ENCODE assay signal across 8 cellular contexts in the genomic region with DNA sequence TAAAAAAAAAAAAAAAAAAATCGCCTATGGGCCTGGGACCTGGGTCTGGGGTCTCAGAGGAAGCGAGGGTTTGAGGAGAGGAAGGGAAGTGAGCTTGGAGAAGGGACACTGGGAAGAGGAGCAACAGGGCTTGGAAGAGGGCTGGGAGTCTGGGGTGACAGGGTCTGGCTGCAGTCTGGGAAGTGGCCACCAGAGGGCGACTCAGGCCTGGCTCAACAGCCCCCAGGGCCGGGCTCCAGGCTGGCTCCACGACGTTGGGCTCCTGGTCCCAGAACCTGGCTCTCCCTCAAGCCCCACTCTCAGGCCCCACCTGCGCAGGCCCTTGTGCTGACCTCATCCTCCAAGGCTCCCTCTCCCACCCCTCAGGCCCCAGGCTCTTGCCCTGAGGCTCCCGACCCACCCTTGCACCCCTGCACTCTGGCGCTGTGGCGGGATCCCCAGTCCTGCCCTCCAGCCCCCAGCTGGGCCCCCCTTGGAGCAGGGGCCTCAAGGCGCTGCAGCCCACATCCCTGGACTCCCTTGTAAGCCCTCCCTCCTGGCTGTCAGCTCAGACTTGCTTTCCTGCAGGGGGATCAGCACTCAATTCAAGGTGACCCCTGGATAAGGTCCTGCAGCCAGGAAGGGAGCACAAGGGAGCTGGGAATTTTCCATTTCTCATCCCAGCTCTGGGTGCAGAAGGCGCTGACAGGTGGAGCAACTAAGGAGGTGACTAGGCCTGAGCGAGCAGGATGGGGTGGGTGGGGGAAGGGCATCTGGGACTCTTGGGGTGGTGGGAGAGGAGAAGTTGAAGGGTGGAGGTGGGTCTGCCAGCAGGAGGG. TPM values are rescaled to one million over a fixed set of nuclear protein-coding genes. Genes with fewer than 3 reads are reported as not detected.
DNase-seq lines count a peak whose midpoint lies in the region; ATAC-seq and TF ChIP-seq lines count a peak whose summit lies in the region.

No MANE protein-coding gene starts in this region.

- peaks cover 11 to 16% of the 10 kb centered on the region in 2 donors for H3K4me1 Mint-ChIP-seq in immature natural killer cell

- H3K36me3 ChIP-seq in brain microvascular endothelial cell (replicated peaks), result peaks cover 42% of the 10 kb centered on the region

- ATAC-seq in HG03469 (IDR thresholded peaks at IDR 0.05; ENCODE audit: unreplicated experiment), result no peak

- TF ChIP-seq CTCF in WI38 (IDR thresholded peaks at IDR 0.05; ENCODE audit: low read depth, low read length), result peak; percentile 78
- TF ChIP-seq CTCF in brain microvascular endothelial cell (IDR thresholded peaks at IDR 0.05; ENCODE audit: low read depth, low read length, missing control alignments), result peak; percentile 98

- no peak overlapping the region for H3K4me3 Mint-ChIP-seq in immature natural killer cell

- H3K27me3 ChIP-seq in brain microvascular endothelial cell (replicated peaks), result no peaks in the 10 kb centered on the region

- no peaks in the 10 kb centered on the region for H3K9me3 Mint-ChIP-seq in immature natural killer cell

- no peak overlapping the region for H3K4me3 ChIP-seq in WI38 (ENCODE audit: low read depth, low read length)
- no peak overlapping the region for H3K4me3 ChIP-seq in brain microvascular endothelial cell (ENCODE audit: low read depth, low read length)

- H3K27ac Mint-ChIP-seq in immature natural killer cell, result peak overlapping the region in 5 of 6 donors; percentile 7 to 55 (median 46)

- in situ Hi-C loops in brain microvascular endothelial cell (cut with HindIII; ENCODE audit: low pct_ligation_motif_present, low sequenced_read_pairs), result no loop called here

- H3K27me3 Mint-ChIP-seq in immature natural killer cell (ENCODE audit: low read depth in 3 of 3), result no peaks in the 10 kb centered on the region

- peaks cover 0 to 6% (median 0%) of the 10 kb centered on the region in 3 donors for H3K36me3 Mint-ChIP-seq in immature natural killer cell

- H3K27ac ChIP-seq in brain microvascular endothelial cell, result no peak overlapping the region

- DNase-seq in CD1c-positive myeloid dendritic cell (ENCODE audit: extremely low spot score) (peak; percentile 85), H4 (ENCODE audit: low spot score) (peak; percentile 63), NCI-H2107 (lab: John Stamatoyannopoulos, UW) (peak; percentile 69), brain microvascular endothelial cell (peak; percentile 53), immature natural killer cell (peak; percentile 75 to 80 (median 76))
- DNase-seq in stimulated activated CD4-positive, alpha-beta T cell treated with anti-CD3 and anti-CD28 coated beads, Interleukin-12 subunit alpha, Interleukin-12 subunit beta, amount 100 ng/mL, for 48 hours (ENCODE audit: low read depth in 2 of 3, low spot score in 1 of 3), result peak; percentile 64 to 87 (median 79)

RNA-seq across cellular contexts. Expression of gene SPACDR, which starts 5.4 kb away (rescaled TPM):
- total RNA-seq in H4 (2014; rRNA removed; shearing (Covaris generic)), result 0.84 and 1.0 TPM in 2 replicates
- polyA plus RNA-seq in immature natural killer cell, result 1 to 10 TPM in 1 of 3 donors, under 1 TPM in 1, not detected in 1; 0.43 to 2.2 TPM

RNA-seq across cellular contexts. Expression of gene TSC22D4, which starts 9.6 kb away (rescaled TPM):
- total RNA-seq in H4 (2014; rRNA removed; shearing (Covaris generic)), result 19.4 and 28.2 TPM in 2 replicates
- polyA plus RNA-seq in immature natural killer cell, result 10 to 100 TPM; 32.4 to 42.2 (median 35.3) TPM

RNA-seq across cellular contexts. Expression of gene NYAP1, which starts 14.3 kb away (rescaled TPM):
- not detected in 2 replicates for total RNA-seq in H4 (2014; rRNA removed; shearing (Covaris generic))
- polyA plus RNA-seq in immature natural killer cell, result not detected

RNA-seq across cellular contexts. Expression of gene PPP1R35, which starts 33.1 kb away (rescaled TPM):
- total RNA-seq in H4 (2014; rRNA removed; shearing (Covaris generic)), result 22.6 and 31.5 TPM in 2 replicates
- polyA plus RNA-seq in immature natural killer cell, result 10 to 100 TPM; 25.7 to 42.2 (median 41.8) TPM

RNA-seq across cellular contexts. Expression of gene MEPCE, which starts 39.8 kb away (rescaled TPM):
- total RNA-seq in H4 (2014; rRNA removed; shearing (Covaris generic)), result 25.8 and 28.5 TPM in 2 replicates
- polyA plus RNA-seq in immature natural killer cell, result 10 to 100 TPM in 1 of 3 donors, 1 to 10 TPM in 2; 3.0 to 12.1 (median 8.3) TPM
